In the genomic region with DNA sequence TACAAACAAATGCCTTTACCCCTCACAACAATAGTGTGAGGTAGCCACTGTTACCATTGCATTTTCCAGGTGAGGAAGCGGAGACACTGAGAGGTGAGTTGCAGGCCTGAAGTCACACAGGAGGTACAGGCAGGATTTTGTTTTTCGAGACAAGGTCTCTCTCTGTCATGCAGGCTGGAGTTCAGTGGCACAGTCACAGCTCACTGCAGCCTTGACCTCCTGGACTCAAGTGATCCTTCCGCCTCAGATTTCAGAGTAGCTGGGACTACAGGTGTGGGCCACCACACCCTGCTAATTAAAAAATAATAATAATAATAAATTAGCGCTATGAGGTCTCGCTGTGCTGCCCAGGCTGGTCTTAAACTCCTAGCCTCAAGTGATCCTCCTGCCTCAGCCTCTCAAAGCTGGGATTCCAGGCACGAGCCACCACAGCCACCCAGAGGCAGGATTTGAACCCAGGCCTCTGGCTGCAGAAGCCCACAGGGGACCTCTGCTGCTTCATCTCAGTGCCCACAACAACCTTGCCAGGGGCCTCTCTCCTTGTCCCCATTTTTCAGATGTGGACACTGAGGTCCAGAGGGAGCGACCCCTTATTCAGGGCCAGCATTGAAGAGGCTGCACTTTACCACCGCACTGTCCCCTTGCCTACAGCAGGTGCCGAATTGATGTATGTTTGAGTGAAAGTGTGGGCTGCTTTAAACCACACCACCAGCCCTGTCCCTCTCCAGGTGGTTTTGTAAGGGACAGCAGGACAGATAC, we compare ENCODE assay signal across 24 cellular contexts. TPM values are rescaled to one million over a fixed set of nuclear protein-coding genes. Genes with fewer than 3 reads are reported as not detected.
DNase-seq lines count a peak whose midpoint lies in the region; ATAC-seq, FAIRE-seq and TF ChIP-seq lines count a peak whose summit lies in the region.
"Had no signal": no experiment of that assay in that cellular context is flagged by ENCODE, and none has a peak within 500 bp of the region (broad histone marks: within the 10 kb centered on the region; RNA-seq: fewer than 3 reads in every experiment).

No MANE protein-coding gene starts in this region.

- no peak overlapping the region for H2BK5ac ChIP-seq in IMR-90 (ENCODE audit: low read depth, low read length, poor library complexity, severe bottlenecking)

- H3K79me1 ChIP-seq in IMR-90 (ENCODE audit: low read depth in 1 of 2, low read length in 2 of 2): peaks cover 0 to 4% of the 10 kb centered on the region in 2 experiments; a peak in 1 of 4 replicates

- peak overlapping the region; percentile 68; the same call in 1 of the 3 replicates for H2BK15ac ChIP-seq in IMR-90 (ENCODE audit: low read depth, low read length)

- no peak overlapping the region for H3K4me3 ChIP-seq in IMR-90 (ENCODE audit: insufficient read depth, low read depth, low read length)
- H3K4me3 ChIP-seq in K562: no peak overlapping the region
- no peak overlapping the region for H3K4me3 ChIP-seq in pancreas
- H3K4me3 ChIP-seq in Peyer's patch: no peak overlapping the region
- H3K4me3 ChIP-seq: GM23338 had no signal

- peak overlapping the region; percentile 34; the same call in 1 of the 2 replicates for H4K91ac ChIP-seq in IMR-90 (ENCODE audit: insufficient read depth, low read depth, low read length)

- in situ Hi-C loops in IMR-90 (cut with MboI; ENCODE audit: low sequenced_read_pairs): no loop called here
- in situ Hi-C loops in K562 (cut with MboI): no loop called here

- no peak overlapping the region; the same call in 1 of the 2 replicates for H2BK20ac ChIP-seq in IMR-90 (ENCODE audit: low read depth, low read length)

- H2AK9ac ChIP-seq in IMR-90 (replicated peaks; ENCODE audit: low read depth, low read length, poor library complexity): no peak overlapping the region

- H3K9me3 ChIP-seq in IMR-90 (ENCODE audit: control insufficient read depth, insufficient read depth, low read length) (no peaks in the 10 kb centered on the region), K562 (replicated peaks; ENCODE audit: control insufficient read depth, insufficient read depth, low read depth, low read length) (peaks cover 3% of the 10 kb centered on the region; the same call in 1 of the 2 replicates), pancreas (no peaks in the 10 kb centered on the region), Peyer's patch (no peaks in the 10 kb centered on the region)
- H3K9me3 ChIP-seq: BE2C had no signal

- peak overlapping the region; percentile 36; the same call in 1 of the 2 replicates for H3K4ac ChIP-seq in IMR-90 (ENCODE audit: low read depth, low read length)

- FAIRE-seq in K562 (lab: Jason Lieb, UNC) (no peak), pancreas (lab: Jason Lieb, UNC) (no peak)
- FAIRE-seq: A204.1, D721Med, GM12892, GM18507, HTR-8/SVneo had no signal

- peak overlapping the region; percentile 19 for H2AFZ ChIP-seq in IMR-90 (replicated peaks; ENCODE audit: low read length, poor library complexity)
- no peak overlapping the region for H2AFZ ChIP-seq in K562 (ENCODE audit: low read depth, low read length)

- 0 out of 2 replicates have a peak overlapping the region, but pooled peaks have one; percentile 38 for H3K14ac ChIP-seq in IMR-90 (replicated peaks; ENCODE audit: low read depth, low read length)

- H3K4me1 Mint-ChIP-seq in mesothelial cell of epicardium: peaks cover 32% of the 10 kb centered on the region

- POLR2A ChIA-PET in IMR-90 (lab: Charles Lee; ENCODE audit: unreplicated experiment): interaction anchor here (0.6 kb wide), 1 partner anchor 73 kb away, joined by 4 read pairs; no protein-coding TSS in a partner anchor
- POLR2A ChIA-PET in K562 (lab: Yijun Ruan, JAX): no interaction called here

- ATAC-seq in IMR-90 (ENCODE audit: low read depth) (no peak), K562 (no peak), pancreas (no peak)
- ATAC-seq: GM23338, HCT116 had no signal

- TF ChIP-seq CTCF in IMR-90 (conservative IDR thresholded peaks at IDR 0.05; ENCODE audit: low read depth, low read length) (no peak), K562 (IDR thresholded peaks at IDR 0.05 in 2 of 3, conservative IDR thresholded peaks at IDR 0.05 in 1 of 3; ENCODE audit: insufficient read depth in 2 of 3, low read depth in 1 of 3, low read length in 3 of 3) (no peak), mesothelial cell of epicardium (IDR thresholded peaks at IDR 0.05; ENCODE audit: unreplicated experiment) (no peak), pancreas (IDR thresholded peaks at IDR 0.05) (no peak), Peyer's patch (IDR thresholded peaks at IDR 0.05) (no peak)

- TF ChIP-seq POLR2A in IMR-90 (IDR thresholded peaks at IDR 0.05; ENCODE audit: low read depth, low read length): no peak
- no peak for TF ChIP-seq POLR2A in K562 (conservative IDR thresholded peaks at IDR 0.05)
- no peak for TF ChIP-seq POLR2A in Peyer's patch (IDR thresholded peaks at IDR 0.05)

- no peak overlapping the region for H3K23ac ChIP-seq in IMR-90 (ENCODE audit: low read depth, low read length)

- H3K4me1 ChIP-seq in IMR-90 (ENCODE audit: control insufficient read depth, insufficient read depth, low read length) (peaks cover 32% of the 10 kb centered on the region), K562 (replicated peaks in 1 of 2; ENCODE audit: control insufficient read depth in 2 of 2, insufficient read depth in 2 of 2, low read length in 2 of 2) (peaks cover 9 to 22% of the 10 kb centered on the region in 2 experiments), pancreas (peaks cover 0 to 7% (median 0%) of the 10 kb centered on the region in 3 donors), Peyer's patch (peaks cover 0 to 27% (median 0%) of the 10 kb centered on the region in 4 donors)

- no peak for DNase-seq in IMR-90
- DNase-seq in K562 (ENCODE audit: extremely low read depth in 1 of 4, low spot score in 3 of 4): no peak
- DNase-seq in mesothelial cell of epicardium (ENCODE audit: low spot score in 2 of 2, unreplicated experiment in 2 of 2): no peak
- DNase-seq in OCI-M1 (lab: John Stamatoyannopoulos, UW): no peak
- no peak for DNase-seq in pancreas
- DNase-seq in Peyer's patch: no peak
- DNase-seq: ACHN; BE2C; Caco-2; CD4-positive, alpha-beta T cell; DMS153; DMS79; GDM1; H7; HFFc6 had no signal

- H3K9me1 ChIP-seq in IMR-90 (ENCODE audit: insufficient read depth, low read length) (peaks cover 18% of the 10 kb centered on the region; the same call in 1 of the 2 replicates), K562 (ENCODE audit: control insufficient read depth, insufficient read depth, low read length) (no peaks in the 10 kb centered on the region)

- H3K36me3 ChIP-seq in IMR-90 (ENCODE audit: control insufficient read depth, insufficient read depth, low read length): no peaks in the 10 kb centered on the region
- no peaks in the 10 kb centered on the region for H3K36me3 ChIP-seq in K562 (ENCODE audit: control insufficient read depth, insufficient read depth, low read length)
- no peaks in the 10 kb centered on the region for H3K36me3 ChIP-seq in pancreas
- no peaks in the 10 kb centered on the region for H3K36me3 ChIP-seq in Peyer's patch
- H3K36me3 ChIP-seq: BE2C had no signal

- CTCF ChIA-PET in IMR-90 (lab: Yijun Ruan, JAX): interaction anchor here (0.7 kb wide), 1 partner anchor 11 kb away, joined by 4 read pairs; no protein-coding TSS in a partner anchor
- CTCF ChIA-PET in K562 (lab: Yijun Ruan, JAX; ENCODE audit: low intra/inter-chr PET ratio): interaction anchor here (0.6 kb wide), 1 partner anchor 381 kb away, joined by 4 read pairs; no protein-coding TSS in a partner anchor

- no peak overlapping the region for H3K56ac ChIP-seq in IMR-90 (ENCODE audit: extremely low read depth, insufficient read depth, low read length)

- H3K27me3 Mint-ChIP-seq in mesothelial cell of epicardium (ENCODE audit: low read depth): no peaks in the 10 kb centered on the region
- H3K27me3 Mint-ChIP-seq: CD4-positive, alpha-beta T cell had no signal

- H3K9ac ChIP-seq in IMR-90 (ENCODE audit: low read depth, low read length) (no peak overlapping the region), K562 (ENCODE audit: insufficient read depth in 1 of 2, low read depth in 2 of 2, low read length in 2 of 2) (no peak overlapping the region)

- peak overlapping the region in 1 of 2 experiments; percentile 1; a peak in 1 of 4 replicates for H4K8ac ChIP-seq in IMR-90 (ENCODE audit: low read depth in 2 of 2, low read length in 2 of 2)

- peak overlapping the region; percentile 41 for H2BK120ac ChIP-seq in IMR-90 (ENCODE audit: low read depth, low read length)

- dilution Hi-C loops in IMR-90 (cut with HindIII; ENCODE audit: low sequenced_read_pairs, unreplicated experiment): no loop called here

- no peaks in the 10 kb centered on the region for H3K36me3 Mint-ChIP-seq in mesothelial cell of epicardium

- BruUV-seq in IMR-90 (replicated peaks; lab: Mats Ljungman, UMichigan) (no TSS peak), K562 (replicated peaks; lab: Mats Ljungman, UMichigan) (no TSS peak)

- H3K9me3 Mint-ChIP-seq in mesothelial cell of epicardium: no peaks in the 10 kb centered on the region
- H3K9me3 Mint-ChIP-seq: CD4-positive, alpha-beta T cell; HFFc6 had no signal

- H3K4me3 Mint-ChIP-seq in mesothelial cell of epicardium: no peak overlapping the region
- H3K4me3 Mint-ChIP-seq: CD4-positive, alpha-beta T cell; GM23338; HFFc6 had no signal

- H3K27me3 ChIP-seq in IMR-90 (ENCODE audit: control insufficient read depth, insufficient read depth, low read length): no peaks in the 10 kb centered on the region
- H3K27me3 ChIP-seq in K562 (ENCODE audit: control insufficient read depth in 2 of 2, insufficient read depth in 2 of 2, low read length in 2 of 2): peaks cover 13 to 39% of the 10 kb centered on the region in 2 experiments; a peak in 3 of 5 replicates
- no peaks in the 10 kb centered on the region for H3K27me3 ChIP-seq in pancreas
- no peaks in the 10 kb centered on the region for H3K27me3 ChIP-seq in Peyer's patch
- H3K27me3 ChIP-seq: BE2C had no signal

- H4K20me1 ChIP-seq in IMR-90 (ENCODE audit: insufficient read depth, low read length) (no peaks in the 10 kb centered on the region), K562 (replicated peaks; ENCODE audit: control insufficient read depth, insufficient read depth, low read length) (no peaks in the 10 kb centered on the region; the same call in 1 of the 2 replicates)

- WGBS in IMR-90 (ENCODE audit: extremely low coverage in 2 of 2, insufficient read length in 1 of 2), 2 experiments: 100% methylated on average over 3 of the region's 9 CpGs; no CpG with 5 or more reads in 1 of the 2 experiments
- 37% methylated on average over 9 of the region's 9 CpGs for WGBS in K562 (ENCODE audit: insufficient coverage, low coverage, missing lambda C conversion rate)
- 80 to 93% methylated on average over 9 of the region's 9 CpGs for WGBS in pancreas, 2 donors

- H3K79me2 ChIP-seq in K562 (ENCODE audit: control insufficient read depth, insufficient read depth, low read length): no peaks in the 10 kb centered on the region

- H3K18ac ChIP-seq in IMR-90 (ENCODE audit: low read depth, low read length): no peak overlapping the region

- peak overlapping the region; percentile 30 for H3K27ac Mint-ChIP-seq in mesothelial cell of epicardium
- H3K27ac Mint-ChIP-seq: CD4-positive, alpha-beta T cell; GM23338; HFFc6 had no signal

- TF ChIP-seq EP300 in K562 (IDR thresholded peaks at IDR 0.05; ENCODE audit: low read length): no peak

- no peak overlapping the region for H4K5ac ChIP-seq in IMR-90 (ENCODE audit: low read depth, low read length)

- peak overlapping the region; percentile 89 for H2AK5ac ChIP-seq in IMR-90 (ENCODE audit: low read depth, low read length)

- intact Hi-C loops in IMR-90 (cut with micrococcal nuclease) (no loop called here), K562 (cut with micrococcal nuclease) (no loop called here), pancreas (cut with DNase I) (no loop called here)

- no peak overlapping the region for H3K4me2 ChIP-seq in IMR-90 (ENCODE audit: low read depth, low read length)
- H3K4me2 ChIP-seq in K562 (ENCODE audit: insufficient read depth, low read length): no peak overlapping the region

- no peak overlapping the region for H3K27ac ChIP-seq in IMR-90 (ENCODE audit: insufficient read depth, low read length)
- H3K27ac ChIP-seq in K562 (ENCODE audit: extremely low read depth, low read depth, low read length): no peak overlapping the region
- H3K27ac ChIP-seq in pancreas: no peak overlapping the region
- no peak overlapping the region for H3K27ac ChIP-seq in Peyer's patch
- H3K27ac ChIP-seq: C4-2B had no signal

- TF ChIP-seq RAD21 in IMR-90 (IDR thresholded peaks at IDR 0.05; ENCODE audit: low read length) (no peak), K562 (CRISPR knock-in tag; conservative IDR thresholded peaks at IDR 0.05 in 1 of 2, IDR thresholded peaks at IDR 0.05 in 1 of 2) (no peak)

RNA-seq across cellular contexts. Expression of a gene that starts 16.0 kb away (rescaled TPM):
- total RNA-seq in IMR-90 (2012; rRNA removed) (0.18 TPM in 1 of 2 replicates, not detected in the other), K562 (2014; rRNA removed) (not detected in 2 replicates), K562 (2014; rRNA removed; fragmentation: Illumina TruSeq; extraction: Trizol) (not detected in 2 replicates), K562 (2015; rRNA removed; fragmentation: Illumina TruSeq; extraction: Trizol) (not detected in 2 replicates), K562 (2021) (not detected in 2 replicates), mesothelial cell of epicardium (not detected in 3 replicates), pancreas (not detected), Peyer's patch (not detected)
- polyA plus RNA-seq in IMR-90 (2012; rRNA removed) (0.16 and 0.24 TPM in 2 replicates), K562 (2011; rRNA removed) (not detected in 2 replicates), K562 (2014; fragmentation: Illumina TruSeq; extraction: Trizol) (not detected in 2 replicates), K562 (2014; fragmentation: Nextera tagmentation; extraction: Ambion mirVana) (not detected), K562 (2014; rRNA removed) (not detected in 2 replicates), pancreas (under 1 TPM in 1 of 2 donors, not detected in 1; 0.05 TPM)
- polyA plus RNA-seq in IMR-90 (2012; cell fraction: cytosol; rRNA removed): not detected in 2 replicates
- polyA plus RNA-seq in IMR-90 (2012; cell fraction: nucleus; rRNA removed; ENCODE audit: low replicate concordance): 2.0 and 3.7 TPM in 2 replicates
- total RNA-seq in K562 (2011; cell fraction: chromatin; rRNA removed; ENCODE audit: low replicate concordance): not detected in 2 replicates
- total RNA-seq in K562 (2011; cell fraction: nucleolus; rRNA removed): not detected in 2 replicates
- total RNA-seq in K562 (2011; cell fraction: nucleoplasm; rRNA removed): not detected in 2 replicates
- polyA plus RNA-seq in K562 (2011; cell fraction: cytosol; rRNA removed): not detected in 2 replicates
- polyA plus RNA-seq in K562 (2011; cell fraction: nucleus; rRNA removed): not detected in 2 replicates
- polyA plus RNA-seq in K562 (2012): not detected in 2 replicates
- polyA minus RNA-seq in K562 (2011; rRNA and poly(A)+ RNA removed): not detected in 2 replicates
- polyA minus RNA-seq in K562 (2011; cell fraction: cytosol; rRNA and poly(A)+ RNA removed): not detected in 2 replicates
- polyA minus RNA-seq in K562 (2011; cell fraction: nucleus; rRNA and poly(A)+ RNA removed): not detected in 2 replicates
- total RNA-seq: Caco-2; CD4-positive, alpha-beta T cell; Daoy; GM23338; H7; HFFc6 had no signal
- polyA plus RNA-seq: GM23338 had no signal
